Comparison of ENCODE assay signal across 14 cellular contexts in the genomic region with DNA sequence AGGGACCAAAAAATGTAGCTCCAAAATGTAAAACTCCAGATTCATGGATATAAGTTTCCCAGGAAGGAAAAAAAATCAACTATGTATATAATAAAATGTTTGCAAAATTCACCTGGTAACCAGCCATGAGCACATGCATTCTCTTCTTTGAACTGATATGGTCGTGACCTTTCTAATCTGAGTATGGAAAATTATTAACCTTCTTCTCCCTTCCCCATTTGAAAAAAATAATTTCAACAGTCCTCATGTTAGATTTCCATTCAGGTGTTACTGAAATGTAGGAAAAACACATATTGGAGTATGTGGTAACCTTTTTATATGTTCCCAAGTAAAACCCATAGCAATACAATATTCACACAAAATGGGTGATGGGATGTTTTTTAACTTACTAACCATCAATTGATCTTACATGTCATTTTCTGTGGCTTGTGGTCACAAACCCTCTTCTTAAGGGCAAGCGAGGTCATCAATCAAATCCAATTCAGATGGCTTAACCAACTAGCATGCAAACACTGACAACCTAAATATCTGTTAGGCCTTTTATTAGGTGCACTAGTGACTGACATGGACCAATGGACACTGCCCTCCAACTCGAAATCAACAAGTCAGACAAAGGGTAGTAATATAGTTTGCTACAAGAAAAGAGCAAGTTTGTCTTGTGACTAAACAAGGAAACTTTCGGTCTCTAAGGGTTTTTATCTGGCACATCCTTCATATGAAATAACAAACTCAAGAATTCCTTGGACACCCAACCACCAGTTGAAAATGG.
DNase-seq lines count a peak whose midpoint lies in the region; ATAC-seq, FAIRE-seq and TF ChIP-seq lines count a peak whose summit lies in the region.
"Had no signal": no experiment of that assay in that cellular context is flagged by ENCODE, and none has a peak within 500 bp of the region (broad histone marks: within the 10 kb centered on the region; RNA-seq: fewer than 3 reads in every experiment).

No MANE protein-coding gene starts in this region.

- WGBS in A549 (ENCODE audit: missing lambda C conversion rate): 51% methylated on average over 4 of the region's 4 CpGs

- H3K36me3 ChIP-seq in neural progenitor cell: no peaks in the 10 kb centered on the region

- intact Hi-C loops in left colon (cut with DNase I, micrococcal nuclease): no loop called here

- H3K4me3 Mint-ChIP-seq in neural progenitor cell: no peak overlapping the region
- H3K4me3 Mint-ChIP-seq: H9 had no signal

- no peak overlapping the region for H3K27ac Mint-ChIP-seq in neural progenitor cell
- H3K27ac Mint-ChIP-seq: H9 had no signal

- POLR2A ChIA-PET in A549 (lab: Yijun Ruan, JAX): no interaction called here

- no peaks in the 10 kb centered on the region for H3K9me3 ChIP-seq in A549
- no peaks in the 10 kb centered on the region for H3K9me3 ChIP-seq in neural progenitor cell (ENCODE audit: low read depth)

- ATAC-seq in A549: no peak
- ATAC-seq in GM18498 (IDR thresholded peaks at IDR 0.05; ENCODE audit: unreplicated experiment): peak; percentile 33
- ATAC-seq in SK-N-SH treated with all-trans-retinoic acid at 6 μM for 48 hours: no peak
- ATAC-seq in left colon: no peak
- ATAC-seq: activated CD4-positive, CD25-positive, alpha-beta regulatory T cell treated with anti-CD3 and anti-CD28 coated beads, Interleukin-2, amount 50 U/mL, for 24 hours; foreskin keratinocyte; Panc1 had no signal

- TF ChIP-seq CTCF in A549 (IDR thresholded peaks at IDR 0.05) (no peak), fibroblast of the aortic adventitia (IDR thresholded peaks at IDR 0.05; ENCODE audit: insufficient read depth, low read length) (no peak), neural progenitor cell (IDR thresholded peaks at IDR 0.05) (no peak)

- no peak overlapping the region for H2AFZ ChIP-seq in neural progenitor cell (replicated peaks)

- H3K27me3 Mint-ChIP-seq in neural progenitor cell (ENCODE audit: insufficient read depth, low read depth): no peaks in the 10 kb centered on the region

- TF ChIP-seq EP300 in A549 (IDR thresholded peaks at IDR 0.05): no peak

- peaks cover 48% of the 10 kb centered on the region for H3K4me1 ChIP-seq in A549
- H3K4me1 ChIP-seq in neural progenitor cell: no peaks in the 10 kb centered on the region

- no peak for TF ChIP-seq POLR2A in A549 (IDR thresholded peaks at IDR 0.05; ENCODE audit: low read length)

- no peaks in the 10 kb centered on the region for H3K9me3 Mint-ChIP-seq in neural progenitor cell
- H3K9me3 Mint-ChIP-seq: H9 had no signal

- H3K27ac ChIP-seq in A549 (peak overlapping the region in 1 of 2 experiments; percentile 42; a peak in 1 of 6 replicates), neural progenitor cell (no peak overlapping the region)
- H3K27ac ChIP-seq: foreskin keratinocyte had no signal

- no peaks in the 10 kb centered on the region for H3K4me1 Mint-ChIP-seq in neural progenitor cell
- H3K4me1 Mint-ChIP-seq: H9 had no signal

- H3K4me2 ChIP-seq in A549 (peak overlapping the region; percentile 7), neural progenitor cell (no peak overlapping the region)

- H3K36me3 Mint-ChIP-seq in neural progenitor cell: peaks cover 4% of the 10 kb centered on the region

- no peak overlapping the region for H3K4me3 ChIP-seq in A549
- H3K4me3 ChIP-seq in fibroblast of the aortic adventitia (ENCODE audit: low read depth, low read length): no peak overlapping the region
- no peak overlapping the region for H3K4me3 ChIP-seq in neural progenitor cell

- H4K20me1 ChIP-seq in neural progenitor cell (ENCODE audit: low read depth): no peaks in the 10 kb centered on the region

- no peaks in the 10 kb centered on the region for H3K27me3 ChIP-seq in neural progenitor cell
- H3K27me3 ChIP-seq: foreskin keratinocyte had no signal

- no peaks in the 10 kb centered on the region for H3K79me2 ChIP-seq in neural progenitor cell (ENCODE audit: low read depth)

- no peak for FAIRE-seq in A549 (lab: Jason Lieb, UNC)

- no peaks in the 10 kb centered on the region for H3F3A ChIP-seq in neural progenitor cell (ENCODE audit: low read depth)

- DNase-seq in A549 (ENCODE audit: low read depth in 1 of 2, low spot score in 1 of 2) (no peak), fibroblast of the aortic adventitia (ENCODE audit: low read depth) (peak; percentile 83), HUDEP-2 (lab: John Stamatoyannopoulos, UW; ENCODE audit: unreplicated experiment in 76 of 76) (no peak), left colon (no peak), neural progenitor cell (ENCODE audit: low spot score) (no peak)
- DNase-seq in stimulated activated CD4-positive, alpha-beta T cell treated with anti-CD3 and anti-CD28 coated beads, Interleukin-15, amount 100 ng/mL, for 24 hours: no peak
- DNase-seq: caudate nucleus, foreskin keratinocyte, H9, NCI-H1105 treated with DMSO at 0.1 percent for 48 hours had no signal

- no peak overlapping the region for H3K9ac ChIP-seq in neural progenitor cell

- CTCF ChIA-PET in A549 (lab: Yijun Ruan, JAX): no interaction called here

- TF ChIP-seq RAD21 in A549 (conservative IDR thresholded peaks at IDR 0.05 in 1 of 2, IDR thresholded peaks at IDR 0.05 in 1 of 2): no peak

TF ChIP-seq in A549, 52 proteins besides CTCF, POLR2A, EP300 and RAD21 (continues in another document):
- TF ChIP-seq, protein P1, sequence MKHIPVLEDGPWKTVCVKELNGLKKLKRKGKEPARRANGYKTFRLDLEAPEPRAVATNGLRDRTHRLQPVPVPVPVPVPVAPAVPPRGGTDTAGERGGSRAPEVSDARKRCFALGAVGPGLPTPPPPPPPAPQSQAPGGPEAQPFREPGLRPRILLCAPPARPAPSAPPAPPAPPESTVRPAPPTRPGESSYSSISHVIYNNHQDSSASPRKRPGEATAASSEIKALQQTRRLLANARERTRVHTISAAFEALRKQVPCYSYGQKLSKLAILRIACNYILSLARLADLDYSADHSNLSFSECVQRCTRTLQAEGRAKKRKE (CRISPR knock-in tag; IDR thresholded peaks at IDR 0.05; ENCODE audit: low read depth): no peak
- TF ChIP-seq PHF8 (IDR thresholded peaks at IDR 0.05; ENCODE audit: borderline replicate concordance, low read depth): no peak
- TF ChIP-seq, protein P2, sequence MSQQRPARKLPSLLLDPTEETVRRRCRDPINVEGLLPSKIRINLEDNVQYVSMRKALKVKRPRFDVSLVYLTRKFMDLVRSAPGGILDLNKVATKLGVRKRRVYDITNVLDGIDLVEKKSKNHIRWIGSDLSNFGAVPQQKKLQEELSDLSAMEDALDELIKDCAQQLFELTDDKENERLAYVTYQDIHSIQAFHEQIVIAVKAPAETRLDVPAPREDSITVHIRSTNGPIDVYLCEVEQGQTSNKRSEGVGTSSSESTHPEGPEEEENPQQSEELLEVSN (IDR thresholded peaks at IDR 0.05; ENCODE audit: borderline replicate concordance, low read depth): no peak
- no peak for TF ChIP-seq TP53 (CRISPR knock-in tag; IDR thresholded peaks at IDR 0.05)
- TF ChIP-seq FOSB (CRISPR knock-in tag; IDR thresholded peaks at IDR 0.05): no peak
- no peak for TF ChIP-seq POLR2AphosphoS2 (conservative IDR thresholded peaks at IDR 0.05; ENCODE audit: low read length)
- TF ChIP-seq SREBF2 (IDR thresholded peaks at IDR 0.05): no peak
- no peak for TF ChIP-seq SMC3 (IDR thresholded peaks at IDR 0.05)
- TF ChIP-seq, protein P3, sequence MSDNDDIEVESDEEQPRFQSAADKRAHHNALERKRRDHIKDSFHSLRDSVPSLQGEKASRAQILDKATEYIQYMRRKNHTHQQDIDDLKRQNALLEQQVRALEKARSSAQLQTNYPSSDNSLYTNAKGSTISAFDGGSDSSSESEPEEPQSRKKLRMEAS (IDR thresholded peaks at IDR 0.05): no peak
- no peak for TF ChIP-seq FOXS1 (CRISPR knock-in tag; IDR thresholded peaks at IDR 0.05)
- no peak for TF ChIP-seq KDM5A (IDR thresholded peaks at IDR 0.05)

TF ChIP-seq in SK-N-SH treated with all-trans-retinoic acid at 6 μM for 48 hours, 23 proteins besides CTCF, POLR2A, EP300 and RAD21:
- TF ChIP-seq RARB (CRISPR knock-in tag; IDR thresholded peaks at IDR 0.05) (no peak), ISL1 (CRISPR knock-in tag; IDR thresholded peaks at IDR 0.05) (0 out of 2 replicates have a peak, but pooled peaks have one; percentile 7)
